8 cellular contexts compared by ENCODE assay signal in genomic region chr16:21656795-21657768, GRCh38. TPM values are rescaled to one million over a fixed set of nuclear protein-coding genes. Genes with fewer than 3 reads are reported as not detected.
DNase-seq lines count a peak whose midpoint lies in the region; ATAC-seq, FAIRE-seq and TF ChIP-seq lines count a peak whose summit lies in the region.

No MANE protein-coding gene starts in this region.

- TF ChIP-seq CTCF in CD4-positive, alpha-beta T cell (IDR thresholded peaks at IDR 0.05) = peak; percentile 91
- TF ChIP-seq CTCF in WERI-Rb-1 (IDR thresholded peaks at IDR 0.05; ENCODE audit: low read depth, low read length) = peak; percentile 75
- peak; percentile 85 to 92 for TF ChIP-seq CTCF in fibroblast of lung (conservative IDR thresholded peaks at IDR 0.05 in 1 of 2, IDR thresholded peaks at IDR 0.05 in 1 of 2; ENCODE audit: low read depth in 1 of 2, low read length in 2 of 2)

- FAIRE-seq in GM12891 (lab: Jason Lieb, UNC) = peak; percentile 85

- no peak overlapping the region for H3K4me2 ChIP-seq in fibroblast of lung (ENCODE audit: extremely low read depth, insufficient read depth, low read length)

- H2AFZ ChIP-seq in fibroblast of lung (ENCODE audit: low read length) = no peak overlapping the region

- no peaks in the 10 kb centered on the region for H3K27me3 ChIP-seq in CD4-positive, alpha-beta T cell (ENCODE audit: control insufficient read depth, insufficient read depth, low read length)
- H3K27me3 ChIP-seq in WERI-Rb-1 (ENCODE audit: insufficient read depth, low read depth, severe bottlenecking) (no peaks in the 10 kb centered on the region), fibroblast of lung (ENCODE audit: control insufficient read depth, insufficient read depth, low read length) (no peaks in the 10 kb centered on the region), aorta (ENCODE audit: control insufficient read depth in 1 of 2, insufficient read depth in 2 of 2, low read length in 1 of 2) (no peaks in the 10 kb centered on the region)

- no peak for TF ChIP-seq POLR2A in GM12891 (IDR thresholded peaks at IDR 0.05; ENCODE audit: low read depth, low read length)

- H3K36me3 Mint-ChIP-seq in CD4-positive, alpha-beta T cell (ENCODE audit: low read depth) = peaks cover 37% of the 10 kb centered on the region

- H3K27ac Mint-ChIP-seq in CD4-positive, alpha-beta T cell = peak overlapping the region; percentile 72

- CTCF ChIA-PET in CD4-positive, alpha-beta T cell (lab: Charles Lee) = interaction anchor here (0.6 to 2.8 kb wide), 27 partner anchors 12 to 549 kb away, joined by 3 to 90 read pairs (median 5); partner anchors contain the start of gene EEF2K

- ATAC-seq in CD4-positive, alpha-beta T cell (ENCODE audit: poor library complexity) = peak; percentile 22
- ATAC-seq in aorta (ENCODE audit: low FRiP score) (no peak), HG03442 (IDR thresholded peaks at IDR 0.05; ENCODE audit: unreplicated experiment) (no peak)

- WGBS in aorta, 2 donors = 4 to 7% methylated on average over 4 of the region's 4 CpGs

- peak in 4 of 10 experiments; percentile 28 to 41 (median 32) for DNase-seq in CD4-positive, alpha-beta T cell
- no peak for DNase-seq in GM12891 (ENCODE audit: insufficient read length, low spot score)
- peak; percentile 49 for DNase-seq in NCI-H146 treated with DMSO at 0.1 percent for 48 hours (lab: John Stamatoyannopoulos, UW; ENCODE audit: unreplicated experiment)
- DNase-seq in WERI-Rb-1 = peak; percentile 38
- peak; percentile 42 to 75 for DNase-seq in fibroblast of lung (ENCODE audit: low read depth in 2 of 2)
- peak; percentile 83 for DNase-seq in pons (ENCODE audit: low spot score)
- no peak for DNase-seq in aorta

- H4K20me1 ChIP-seq in fibroblast of lung (ENCODE audit: control insufficient read depth, extremely low read depth, insufficient read depth, low read length) = no peaks in the 10 kb centered on the region

- H3K4me3 ChIP-seq in WERI-Rb-1 (ENCODE audit: low read depth, low read length) (no peak overlapping the region), fibroblast of lung (replicated peaks in 1 of 4; ENCODE audit: control extremely low read depth in 1 of 4, insufficient read depth in 1 of 4, low read depth in 3 of 4, low read length in 4 of 4) (no peak overlapping the region), aorta (ENCODE audit: low read length in 2 of 2) (no peak overlapping the region)

- no peaks in the 10 kb centered on the region for H3K4me1 ChIP-seq in fibroblast of lung (ENCODE audit: control insufficient read depth, extremely low read depth, insufficient read depth, low read length)
- H3K4me1 ChIP-seq in aorta (ENCODE audit: control insufficient read depth in 1 of 2, insufficient read depth in 2 of 2, low read length in 2 of 2) = no peaks in the 10 kb centered on the region

- H3K27me3 Mint-ChIP-seq in CD4-positive, alpha-beta T cell = no peaks in the 10 kb centered on the region

- no peaks in the 10 kb centered on the region for H3K9me3 Mint-ChIP-seq in CD4-positive, alpha-beta T cell

- H3K9me3 ChIP-seq in CD4-positive, alpha-beta T cell (ENCODE audit: control insufficient read depth, low read length) = no peaks in the 10 kb centered on the region
- H3K9me3 ChIP-seq in WERI-Rb-1 (ENCODE audit: severe bottlenecking) (no peaks in the 10 kb centered on the region), fibroblast of lung (ENCODE audit: control insufficient read depth, insufficient read depth, low read depth, low read length) (no peaks in the 10 kb centered on the region), aorta (ENCODE audit: control insufficient read depth, low read length) (no peaks in the 10 kb centered on the region)

- POLR2A ChIA-PET in CD4-positive, alpha-beta T cell (lab: Charles Lee) = interaction anchor here (0.6 to 1.9 kb wide), 6 partner anchors 11 to 1421 kb away, joined by 3 to 15 read pairs (median 4); no protein-coding TSS in a partner anchor

- H3K4me1 Mint-ChIP-seq in CD4-positive, alpha-beta T cell (ENCODE audit: low read depth) = peaks cover 51% of the 10 kb centered on the region

- H3K36me3 ChIP-seq in WERI-Rb-1 (peaks cover 9% of the 10 kb centered on the region), fibroblast of lung (ENCODE audit: control insufficient read depth, insufficient read depth, low read length) (peaks cover 3% of the 10 kb centered on the region), aorta (ENCODE audit: control insufficient read depth in 1 of 2, insufficient read depth in 2 of 2, low read length in 1 of 2) (no peaks in the 10 kb centered on the region)

- no peaks in the 10 kb centered on the region for H3K79me2 ChIP-seq in fibroblast of lung (ENCODE audit: control insufficient read depth, insufficient read depth, low read length)

- no peak overlapping the region for H3K9ac ChIP-seq in fibroblast of lung (ENCODE audit: insufficient read depth, low read length)

- H3K4me3 Mint-ChIP-seq in CD4-positive, alpha-beta T cell = no peak overlapping the region

- intact Hi-C loops in CD4-positive, alpha-beta T cell (cut with DNase I, micrococcal nuclease) = loop anchor here (1.0 to 5.0 kb wide), 3 partner anchors 51 to 290 kb away; no protein-coding TSS in a partner anchor
- intact Hi-C loops in aorta (cut with DNase I) = loop anchor here (5.0 to 10.0 kb wide), 2 partner anchors 48 to 50 kb away; no protein-coding TSS in a partner anchor

- H3K27ac ChIP-seq in CD4-positive, alpha-beta T cell (ENCODE audit: low read depth, low read length) = no peak overlapping the region
- no peak overlapping the region for H3K27ac ChIP-seq in WERI-Rb-1
- H3K27ac ChIP-seq in fibroblast of lung (ENCODE audit: insufficient read depth, low read length) = no peak overlapping the region
- no peak overlapping the region for H3K27ac ChIP-seq in aorta (ENCODE audit: low read depth in 1 of 2, low read length in 2 of 2)

TF ChIP-seq in GM12891, 5 proteins besides CTCF, POLR2A, EP300 and RAD21:
- TF ChIP-seq SPI1 (IDR thresholded peaks at IDR 0.05; ENCODE audit: low read depth, low read length) (peak; percentile 91), POU2F2 (IDR thresholded peaks at IDR 0.05; ENCODE audit: low read depth, low read length) (no peak), PAX5 (IDR thresholded peaks at IDR 0.05; ENCODE audit: insufficient read depth, low read length, severe bottlenecking) (no peak), TAF1 (IDR thresholded peaks at IDR 0.05; ENCODE audit: low read depth, low read length) (no peak), POLR2AphosphoS5 (IDR thresholded peaks at IDR 0.05; ENCODE audit: low read depth, low read length) (no peak)

RNA-seq across cellular contexts. Expression of gene IGSF6, which starts 4.7 kb away (rescaled TPM):
- total RNA-seq in CD4-positive, alpha-beta T cell = under 1 TPM; 0.31 to 0.77 TPM
- 0.17 TPM for polyA plus RNA-seq in GM12891 (2012; ENCODE audit: low read depth, missing spikeins)
- total RNA-seq in fibroblast of lung (under 0.01 TPM in 1 of 2 replicates, not detected in the other), aorta (1 to 10 TPM; 4.4 to 7.2 TPM)
- polyA plus RNA-seq in fibroblast of lung (not detected in 2 replicates), aorta (1 to 10 TPM in 1 of 2 donors, under 1 TPM in 1; 0.95 to 6.5 TPM)
- 0.03 and 0.08 TPM in 2 replicates for polyA plus RNA-seq in fibroblast of lung (2012)
- not detected in 2 replicates for polyA minus RNA-seq in fibroblast of lung (ENCODE audit: low replicate concordance)

RNA-seq across cellular contexts. Expression of gene OTOA, which starts 6.7 kb away (rescaled TPM):
- under 1 TPM in 1 of 2 experiments, not detected in 1; 0.19 TPM for total RNA-seq in CD4-positive, alpha-beta T cell
- polyA plus RNA-seq in GM12891 (2012; ENCODE audit: low read depth, missing spikeins) = 0.06 TPM
- 0.17 TPM in 1 of 2 replicates, not detected in the other for total RNA-seq in fibroblast of lung
- not detected in 2 replicates for polyA plus RNA-seq in fibroblast of lung
- polyA plus RNA-seq in fibroblast of lung (2012) = not detected in 2 replicates
- not detected in 2 replicates for polyA minus RNA-seq in fibroblast of lung (ENCODE audit: low replicate concordance)
- total RNA-seq in aorta = under 1 TPM; 0.21 to 0.32 TPM
- not detected for polyA plus RNA-seq in aorta

RNA-seq across cellular contexts. Expression of gene METTL9, which starts 57.7 kb away (rescaled TPM):
- total RNA-seq in CD4-positive, alpha-beta T cell = 10 to 100 TPM; 78.4 to 86.7 TPM
- polyA plus RNA-seq in GM12891 (2012; ENCODE audit: low read depth, missing spikeins) = 47.5 TPM
- 163 and 176 TPM in 2 replicates for total RNA-seq in fibroblast of lung
- polyA plus RNA-seq in fibroblast of lung = 104 and 124 TPM in 2 replicates
- polyA plus RNA-seq in fibroblast of lung (2012) = 89.4 and 97.9 TPM in 2 replicates
- polyA minus RNA-seq in fibroblast of lung (ENCODE audit: low replicate concordance) = 5.7 and 10.0 TPM in 2 replicates
- 10 to 100 TPM; 50.0 to 67.8 TPM for total RNA-seq in aorta
- 10 to 100 TPM; 54.9 to 98.2 TPM for polyA plus RNA-seq in aorta

Comparison
In these comparisons a context has a peak if more than half of its experiments do, and no peak if none do; other contexts are left out.
1. DNase-seq: peak in NCI-H146 treated with DMSO at 0.1 percent for 48 hours (single experiment), WERI-Rb-1 (single experiment), fibroblast of lung (2 of 2) and pons (single experiment); none in GM12891 (single experiment) and aorta (0 of 2).
2. Peak in every context shown above with its lines, with median percentiles within 50 percentile points of each other: CTCF ChIP-seq.